Comparison of ENCODE assay signal across 20 cellular contexts in genomic region chr9:101054657-101055056, GRCh38. TPM values are rescaled to one million over a fixed set of nuclear protein-coding genes. Genes with fewer than 3 reads are reported as not detected.
"Had no signal": no experiment of that assay in that cellular context is flagged by ENCODE, and none has a peak within 500 bp of the region (broad histone marks: within the 10 kb centered on the region; RNA-seq: fewer than 3 reads in every experiment).

No MANE protein-coding gene starts in this region.

- H3K36me3 Mint-ChIP-seq: activated CD4-positive, alpha-beta memory T cell treated with anti-CD3 and anti-CD28 coated beads for 36 hours; activated naive CD8-positive, alpha-beta T cell; naive B cell; stimulated activated naive B cell treated with anti-CD40 and anti-IgM and Interleukin-4, amounts not matched to agents 10 μg/mL and 1 μg/mL and 100 μg/mL, for 72 hours had no signal

- H3K4me3 Mint-ChIP-seq: activated CD4-positive, alpha-beta memory T cell treated with anti-CD3 and anti-CD28 coated beads for 36 hours; activated CD4-positive, alpha-beta T cell treated with anti-CD3 and anti-CD28 coated beads for 36 hours; activated naive CD8-positive, alpha-beta T cell; activated T-helper 1 cell treated with anti-CD3 and anti-CD28 coated beads, Interleukin-12 subunit alpha, Interleukin-12 subunit beta, Interleukin-2, Interleukin-4 antibody, amounts not matched to agents 30 ng/mL and 10 ng/mL and 1 ng/mL, durations not matched to agents 14 hours and 24 hours and 36 hours; naive B cell; stimulated activated naive B cell treated with anti-CD40 and anti-IgM and Interleukin-4, amounts not matched to agents 10 μg/mL and 1 μg/mL and 100 μg/mL, for 72 hours had no signal

- ATAC-seq: activated CD4-positive, alpha-beta T cell treated with anti-CD3 and anti-CD28 coated beads for 36 hours; left lobe of liver; mucosa of descending colon; pancreas; stimulated activated naive B cell treated with anti-CD40 and anti-IgM and Interleukin-4, amounts not matched to agents 10 μg/mL and 1 μg/mL and 100 μg/mL, for 72 hours had no signal

- DNase-seq: activated CD4-positive, alpha-beta memory T cell treated with anti-CD3 and anti-CD28 coated beads for 36 hours; activated CD4-positive, alpha-beta T cell treated with anti-CD3 and anti-CD28 coated beads for 36 hours; activated T-cell treated with anti-CD3 and anti-CD28 coated beads for 4 hours; effector memory CD4-positive, alpha-beta T cell; foreskin fibroblast; kidney; mammary epithelial cell; mucosa of descending colon; naive B cell; pancreas; sigmoid colon; stimulated activated CD4-positive, alpha-beta T cell treated with anti-CD3 and anti-CD28 coated beads, Interleukin-4, amount 100 ng/mL, for 4 hours; stimulated activated naive B cell treated with anti-CD40 and anti-IgM and Interleukin-4, amounts not matched to agents 10 μg/mL and 1 μg/mL and 100 μg/mL, for 72 hours; SW 1271; T-helper 2 cell; upper lobe of left lung had no signal

- H3K9me3 Mint-ChIP-seq: activated CD4-positive, alpha-beta memory T cell treated with anti-CD3 and anti-CD28 coated beads for 36 hours; activated T-helper 1 cell treated with anti-CD3 and anti-CD28 coated beads, Interleukin-12 subunit alpha, Interleukin-12 subunit beta, Interleukin-2, Interleukin-4 antibody, amounts not matched to agents 30 ng/mL and 10 ng/mL and 1 ng/mL, durations not matched to agents 14 hours and 24 hours and 36 hours; stimulated activated naive B cell treated with anti-CD40 and anti-IgM and Interleukin-4, amounts not matched to agents 10 μg/mL and 1 μg/mL and 100 μg/mL, for 72 hours had no signal

- H3K27ac Mint-ChIP-seq: activated CD4-positive, alpha-beta memory T cell treated with anti-CD3 and anti-CD28 coated beads for 36 hours; activated CD4-positive, alpha-beta T cell treated with anti-CD3 and anti-CD28 coated beads for 36 hours; activated naive CD8-positive, alpha-beta T cell; activated T-helper 1 cell treated with anti-CD3 and anti-CD28 coated beads, Interleukin-12 subunit alpha, Interleukin-12 subunit beta, Interleukin-2, Interleukin-4 antibody, amounts not matched to agents 30 ng/mL and 10 ng/mL and 1 ng/mL, durations not matched to agents 14 hours and 24 hours and 36 hours; naive B cell; stimulated activated naive B cell treated with anti-CD40 and anti-IgM and Interleukin-4, amounts not matched to agents 10 μg/mL and 1 μg/mL and 100 μg/mL, for 72 hours had no signal

- H3K27me3 Mint-ChIP-seq: activated CD4-positive, alpha-beta memory T cell treated with anti-CD3 and anti-CD28 coated beads for 36 hours; stimulated activated naive B cell treated with anti-CD40 and anti-IgM and Interleukin-4, amounts not matched to agents 10 μg/mL and 1 μg/mL and 100 μg/mL, for 72 hours had no signal

- H3K4me1 Mint-ChIP-seq: activated CD4-positive, alpha-beta T cell treated with anti-CD3 and anti-CD28 coated beads for 36 hours; naive B cell; stimulated activated naive B cell treated with anti-CD40 and anti-IgM and Interleukin-4, amounts not matched to agents 10 μg/mL and 1 μg/mL and 100 μg/mL, for 72 hours had no signal

RNA-seq across cellular contexts. Expression of gene PLPPR1, which starts 26.1 kb away (rescaled TPM):
- total RNA-seq: activated CD4-positive, alpha-beta memory T cell treated with anti-CD3 and anti-CD28 coated beads for 36 hours; activated CD4-positive, alpha-beta T cell treated with anti-CD3 and anti-CD28 coated beads for 36 hours; activated T-helper 1 cell treated with anti-CD3 and anti-CD28 coated beads, Interleukin-12 subunit alpha, Interleukin-12 subunit beta, Interleukin-2, Interleukin-4 antibody, amounts not matched to agents 30 ng/mL and 10 ng/mL and 1 ng/mL, durations not matched to agents 14 hours and 24 hours and 36 hours; thoracic aorta had no signal
